Comparison of ENCODE assay signal across 2 cellular contexts in genomic region chr6:137813308-137813707, GRCh38.
TF ChIP-seq lines count a peak whose summit lies in the region.

No MANE protein-coding gene starts in this region.

TF ChIP-seq in HCT116, 20 proteins besides CTCF, POLR2A, EP300 and RAD21:
- TF ChIP-seq EZH2 (IDR thresholded peaks at IDR 0.05) (no peak), TCF7L2 (IDR thresholded peaks at IDR 0.05; ENCODE audit: borderline replicate concordance, extremely low read depth, insufficient read depth, insufficient read length) (no peak), EZH2phosphoT487 (IDR thresholded peaks at IDR 0.05; ENCODE audit: borderline replicate concordance) (no peak), ELF1 (IDR thresholded peaks at IDR 0.05; ENCODE audit: borderline replicate concordance, low read depth) (no peak), EGR1 (IDR thresholded peaks at IDR 0.05; ENCODE audit: low read depth) (no peak), FOSL1 (IDR thresholded peaks at IDR 0.05; ENCODE audit: low read depth) (0 out of 2 replicates have a peak, but pooled peaks have one; percentile 10), SP1 (IDR thresholded peaks at IDR 0.05; ENCODE audit: low read depth) (peak; percentile 16; the same call in 1 of the 2 replicates)
- TF ChIP-seq, protein P1, sequence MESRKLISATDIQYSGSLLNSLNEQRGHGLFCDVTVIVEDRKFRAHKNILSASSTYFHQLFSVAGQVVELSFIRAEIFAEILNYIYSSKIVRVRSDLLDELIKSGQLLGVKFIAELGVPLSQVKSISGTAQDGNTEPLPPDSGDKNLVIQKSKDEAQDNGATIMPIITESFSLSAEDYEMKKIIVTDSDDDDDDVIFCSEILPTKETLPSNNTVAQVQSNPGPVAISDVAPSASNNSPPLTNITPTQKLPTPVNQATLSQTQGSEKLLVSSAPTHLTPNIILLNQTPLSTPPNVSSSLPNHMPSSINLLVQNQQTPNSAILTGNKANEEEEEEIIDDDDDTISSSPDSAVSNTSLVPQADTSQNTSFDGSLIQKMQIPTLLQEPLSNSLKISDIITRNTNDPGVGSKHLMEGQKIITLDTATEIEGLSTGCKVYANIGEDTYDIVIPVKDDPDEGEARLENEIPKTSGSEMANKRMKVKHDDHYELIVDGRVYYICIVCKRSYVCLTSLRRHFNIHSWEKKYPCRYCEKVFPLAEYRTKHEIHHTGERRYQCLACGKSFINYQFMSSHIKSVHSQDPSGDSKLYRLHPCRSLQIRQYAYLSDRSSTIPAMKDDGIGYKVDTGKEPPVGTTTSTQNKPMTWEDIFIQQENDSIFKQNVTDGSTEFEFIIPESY (IDR thresholded peaks at IDR 0.05; ENCODE audit: extremely low read depth, insufficient replicate concordance, low read length): no peak
TF ChIP-seq in HCT116: peak in this region for 2.

TF ChIP-seq in GM12878, 131 proteins besides CTCF, POLR2A, EP300 and RAD21:
- TF ChIP-seq, protein P2, sequence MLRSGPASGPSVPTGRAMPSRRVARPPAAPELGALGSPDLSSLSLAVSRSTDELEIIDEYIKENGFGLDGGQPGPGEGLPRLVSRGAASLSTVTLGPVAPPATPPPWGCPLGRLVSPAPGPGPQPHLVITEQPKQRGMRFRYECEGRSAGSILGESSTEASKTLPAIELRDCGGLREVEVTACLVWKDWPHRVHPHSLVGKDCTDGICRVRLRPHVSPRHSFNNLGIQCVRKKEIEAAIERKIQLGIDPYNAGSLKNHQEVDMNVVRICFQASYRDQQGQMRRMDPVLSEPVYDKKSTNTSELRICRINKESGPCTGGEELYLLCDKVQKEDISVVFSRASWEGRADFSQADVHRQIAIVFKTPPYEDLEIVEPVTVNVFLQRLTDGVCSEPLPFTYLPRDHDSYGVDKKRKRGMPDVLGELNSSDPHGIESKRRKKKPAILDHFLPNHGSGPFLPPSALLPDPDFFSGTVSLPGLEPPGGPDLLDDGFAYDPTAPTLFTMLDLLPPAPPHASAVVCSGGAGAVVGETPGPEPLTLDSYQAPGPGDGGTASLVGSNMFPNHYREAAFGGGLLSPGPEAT (IDR thresholded peaks at IDR 0.05; ENCODE audit: low read depth): no peak
- TF ChIP-seq TAF1 (IDR thresholded peaks at IDR 0.05; ENCODE audit: borderline replicate concordance, low read depth, low read length) (no peak), IRF4 (IDR thresholded peaks at IDR 0.05; ENCODE audit: low read depth, low read length) (no peak), BHLHE40 (IDR thresholded peaks at IDR 0.05; ENCODE audit: borderline replicate concordance in 1 of 2, low read depth in 2 of 2, low read length in 1 of 2) (no peak), ZBTB11 (CRISPR knock-in tag; IDR thresholded peaks at IDR 0.05) (no peak), IKZF1 (conservative IDR thresholded peaks at IDR 0.05) (0 out of 2 replicates have a peak, but pooled peaks have one; percentile 28), NFYA (IDR thresholded peaks at IDR 0.05; ENCODE audit: borderline replicate concordance, low read depth, low read length) (no peak), TARDBP (IDR thresholded peaks at IDR 0.05; ENCODE audit: borderline replicate concordance) (no peak), NFIC (IDR thresholded peaks at IDR 0.05; ENCODE audit: low read depth, low read length) (0 out of 2 replicates have a peak, but pooled peaks have one; percentile 22), PAX8 (IDR thresholded peaks at IDR 0.05) (no peak), SMC3 (IDR thresholded peaks at IDR 0.05; ENCODE audit: borderline replicate concordance, low read length) (peak; percentile 2; the same call in 1 of the 2 replicates), SREBF2 (IDR thresholded peaks at IDR 0.05; ENCODE audit: low read length) (no peak), KLF5 (IDR thresholded peaks at IDR 0.05; ENCODE audit: partially characterized antibody) (no peak), STAT3 (IDR thresholded peaks at IDR 0.05; ENCODE audit: low read depth, low read length) (no peak), MXI1 (IDR thresholded peaks at IDR 0.05; ENCODE audit: low read depth, low read length) (no peak), SPI1 (IDR thresholded peaks at IDR 0.05; ENCODE audit: borderline replicate concordance, insufficient read depth, low read depth, low read length) (no peak), EED (IDR thresholded peaks at IDR 0.05; ENCODE audit: low read depth) (peak; percentile 81), IKZF2 (IDR thresholded peaks at IDR 0.05) (peak; percentile 64 to 70; a peak in 3 of 4 replicates), ZBED1 (IDR thresholded peaks at IDR 0.05; ENCODE audit: borderline replicate concordance) (no peak), RFX5 (IDR thresholded peaks at IDR 0.05; ENCODE audit: low read depth, low read length) (no peak), SMAD1 (IDR thresholded peaks at IDR 0.05; ENCODE audit: low read depth, partially characterized antibody) (no peak), SUZ12 (IDR thresholded peaks at IDR 0.05; ENCODE audit: unreplicated experiment) (no peak), POLR2AphosphoS2 (IDR thresholded peaks at IDR 0.05; ENCODE audit: low read depth, low read length) (no peak), CREB1 (IDR thresholded peaks at IDR 0.05; ENCODE audit: low read depth) (no peak), NBN (IDR thresholded peaks at IDR 0.05) (no peak)
- TF ChIP-seq, protein P3, sequence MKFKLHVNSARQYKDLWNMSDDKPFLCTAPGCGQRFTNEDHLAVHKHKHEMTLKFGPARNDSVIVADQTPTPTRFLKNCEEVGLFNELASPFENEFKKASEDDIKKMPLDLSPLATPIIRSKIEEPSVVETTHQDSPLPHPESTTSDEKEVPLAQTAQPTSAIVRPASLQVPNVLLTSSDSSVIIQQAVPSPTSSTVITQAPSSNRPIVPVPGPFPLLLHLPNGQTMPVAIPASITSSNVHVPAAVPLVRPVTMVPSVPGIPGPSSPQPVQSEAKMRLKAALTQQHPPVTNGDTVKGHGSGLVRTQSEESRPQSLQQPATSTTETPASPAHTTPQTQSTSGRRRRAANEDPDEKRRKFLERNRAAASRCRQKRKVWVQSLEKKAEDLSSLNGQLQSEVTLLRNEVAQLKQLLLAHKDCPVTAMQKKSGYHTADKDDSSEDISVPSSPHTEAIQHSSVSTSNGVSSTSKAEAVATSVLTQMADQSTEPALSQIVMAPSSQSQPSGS (IDR thresholded peaks at IDR 0.05; ENCODE audit: low read length): no peak
